Comparison of ENCODE assay signal across 8 cellular contexts in the genomic region with DNA sequence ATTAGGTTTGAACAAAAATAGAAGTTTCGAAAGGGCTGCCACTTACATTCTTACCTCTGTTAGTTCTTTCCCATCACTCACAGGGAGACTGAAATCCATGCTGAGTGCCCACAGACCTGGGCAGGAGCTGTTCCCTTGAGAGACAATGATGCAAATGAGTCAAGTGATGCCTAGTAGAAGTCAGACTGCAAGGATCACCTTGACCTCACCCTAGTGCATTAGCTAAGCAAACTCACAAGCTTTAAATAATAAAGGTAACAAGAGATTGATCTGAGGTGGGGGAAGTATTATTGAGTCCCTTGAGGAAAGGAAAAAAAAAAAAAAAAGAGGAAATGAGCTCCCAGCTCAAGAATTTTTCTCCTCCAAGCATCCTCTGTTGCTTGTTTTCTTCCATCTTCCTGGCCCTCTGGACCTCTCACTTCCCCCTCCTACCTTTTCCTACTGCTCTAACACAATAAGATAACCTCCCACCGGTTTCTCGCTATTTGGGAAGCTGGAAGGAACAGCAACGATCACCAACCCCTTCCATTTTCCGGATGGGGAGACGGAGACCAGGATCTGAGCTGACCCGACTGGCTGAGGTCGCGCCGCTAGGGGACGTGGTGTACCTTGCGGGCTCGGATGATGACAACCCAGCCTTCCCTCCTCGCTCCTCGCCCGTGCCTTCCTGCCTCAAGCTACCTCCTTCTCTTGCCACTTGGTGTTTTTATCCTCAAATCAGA. TPM values are rescaled to one million over a fixed set of nuclear protein-coding genes. Genes with fewer than 3 reads are reported as not detected.
A peak's percentile ranks its signal among the peaks of the same experiment; 100 is the strongest.
DNase-seq lines count a peak whose midpoint lies in the region; TF ChIP-seq lines count a peak whose summit lies in the region.

No MANE protein-coding gene starts in this region.

- POLR2A ChIA-PET in AG04450 (lab: Yijun Ruan, JAX), result interaction anchor here (0.6 to 3.7 kb wide), 9 partner anchors 14 to 385 kb away, joined by 3 to 25 read pairs (median 5); no protein-coding TSS in a partner anchor

- H3K9ac ChIP-seq in HUES48 (ENCODE audit: low read depth, low read length) (no peak overlapping the region), MM.1S (ENCODE audit: low read length) (no peak overlapping the region)

- peaks cover 49% of the 10 kb centered on the region for H3K27me3 Mint-ChIP-seq in activated naive CD4-positive, alpha-beta T cell treated with anti-CD3 and anti-CD28 coated beads, Interleukin-2, amount 10 ng/mL, durations not matched to agents 7 days and 5 days

- no peaks in the 10 kb centered on the region for H3K9me3 Mint-ChIP-seq in activated naive CD4-positive, alpha-beta T cell treated with anti-CD3 and anti-CD28 coated beads, Interleukin-2, amount 10 ng/mL, durations not matched to agents 7 days and 5 days

- H3K4me2 ChIP-seq in MM.1S (ENCODE audit: low read depth, low read length), result no peak overlapping the region

- H3K27ac ChIP-seq in AG04450 (ENCODE audit: low read depth, low read length) (peak overlapping the region; percentile 25), HUES48 (ENCODE audit: low read depth, low read length) (no peak overlapping the region), tibial artery (peak overlapping the region; percentile 93 to 94), MM.1S (ENCODE audit: low read length) (no peak overlapping the region)

- H3K4me1 Mint-ChIP-seq in activated naive CD4-positive, alpha-beta T cell treated with anti-CD3 and anti-CD28 coated beads, Interleukin-2, amount 10 ng/mL, durations not matched to agents 7 days and 5 days, result peaks cover 9% of the 10 kb centered on the region

- H3K36me3 ChIP-seq in HUES48 (ENCODE audit: control insufficient read depth, insufficient read depth, low read length), result no peaks in the 10 kb centered on the region
- no peaks in the 10 kb centered on the region for H3K36me3 ChIP-seq in tibial artery
- no peaks in the 10 kb centered on the region for H3K36me3 ChIP-seq in MM.1S (replicated peaks; ENCODE audit: insufficient read depth, low read length)

- no peaks in the 10 kb centered on the region for H3K79me2 ChIP-seq in MM.1S (ENCODE audit: low read length)

- TF ChIP-seq CTCF in AG04450 (IDR thresholded peaks at IDR 0.05; ENCODE audit: low read depth, low read length) (peak; percentile 81), choroid plexus epithelial cell (conservative IDR thresholded peaks at IDR 0.05; ENCODE audit: low read depth, low read length) (peak; percentile 81), tibial artery (IDR thresholded peaks at IDR 0.05) (peak; percentile 39 to 43), MM.1S (IDR thresholded peaks at IDR 0.05; ENCODE audit: low read length) (no peak)

- intact Hi-C loops in tibial artery (cut with DNase I; ENCODE audit: low total_unique reads), result loop anchor here (5.0 to 10.0 kb wide), 2 partner anchors 269 to 384 kb away; no protein-coding TSS in a partner anchor

- no peaks in the 10 kb centered on the region for H4K20me1 ChIP-seq in MM.1S (ENCODE audit: insufficient read depth, low read length)

- no peak overlapping the region for H3K4me3 Mint-ChIP-seq in activated naive CD4-positive, alpha-beta T cell treated with anti-CD3 and anti-CD28 coated beads, Interleukin-2, amount 10 ng/mL, durations not matched to agents 7 days and 5 days

- H3K9me3 ChIP-seq in AG04450 (ENCODE audit: control insufficient read depth, insufficient read depth, low read length) (no peaks in the 10 kb centered on the region; the same call in 1 of the 2 replicates), HUES48 (ENCODE audit: control insufficient read depth, insufficient read depth, low read length) (no peaks in the 10 kb centered on the region), tibial artery (no peaks in the 10 kb centered on the region), MM.1S (replicated peaks; ENCODE audit: insufficient read depth, low read length) (no peaks in the 10 kb centered on the region)

- DNase-seq in AG04450 (ENCODE audit: low read depth, low spot score), result no peak
- peak; percentile 75 for DNase-seq in choroid plexus epithelial cell (ENCODE audit: low read depth)
- DNase-seq in left kidney (ENCODE audit: low read depth, low spot score), result peak; percentile 72
- DNase-seq in tibial artery, result peak; percentile 80 to 84
- no peak for DNase-seq in activated naive CD4-positive, alpha-beta T cell treated with anti-CD3 and anti-CD28 coated beads, Interleukin-2, amount 10 ng/mL, durations not matched to agents 7 days and 5 days
- no peak for DNase-seq in MM.1S
- no peak for DNase-seq in SHP77 treated with DMSO at 0.1 percent for 48 hours (lab: John Stamatoyannopoulos, UW)

- CTCF ChIA-PET in AG04450 (lab: Charles Lee), result interaction anchor here (0.6 to 3.6 kb wide), 17 partner anchors 12 to 393 kb away, joined by 3 to 17 read pairs (median 3); no protein-coding TSS in a partner anchor
- CTCF ChIA-PET in activated naive CD4-positive, alpha-beta T cell treated with anti-CD3 and anti-CD28 coated beads, Interleukin-2, amount 10 ng/mL, durations not matched to agents 7 days and 5 days (lab: Charles Lee), result no interaction called here

- no peak overlapping the region for H3K27ac Mint-ChIP-seq in activated naive CD4-positive, alpha-beta T cell treated with anti-CD3 and anti-CD28 coated beads, Interleukin-2, amount 10 ng/mL, durations not matched to agents 7 days and 5 days

- no peaks in the 10 kb centered on the region for H3K36me3 Mint-ChIP-seq in activated naive CD4-positive, alpha-beta T cell treated with anti-CD3 and anti-CD28 coated beads, Interleukin-2, amount 10 ng/mL, durations not matched to agents 7 days and 5 days

- no peaks in the 10 kb centered on the region for H3K9me2 ChIP-seq in MM.1S (replicated peaks; ENCODE audit: insufficient read depth, low read length)

- peaks cover 26% of the 10 kb centered on the region for H3K4me1 ChIP-seq in HUES48 (ENCODE audit: control insufficient read depth, insufficient read depth, low read length)
- H3K4me1 ChIP-seq in tibial artery, result peaks cover 0 to 59% (median 16%) of the 10 kb centered on the region in 4 donors
- no peaks in the 10 kb centered on the region for H3K4me1 ChIP-seq in MM.1S (ENCODE audit: low read length)

- no peak overlapping the region for H2AFZ ChIP-seq in MM.1S (ENCODE audit: low read length)

- no peaks in the 10 kb centered on the region for H3K27me3 ChIP-seq in AG04450 (ENCODE audit: control insufficient read depth, insufficient read depth, low read length)
- H3K27me3 ChIP-seq in HUES48 (ENCODE audit: control insufficient read depth, insufficient read depth, low read length), result peaks cover 18% of the 10 kb centered on the region
- no peaks in the 10 kb centered on the region for H3K27me3 ChIP-seq in tibial artery
- no peaks in the 10 kb centered on the region for H3K27me3 ChIP-seq in MM.1S (replicated peaks; ENCODE audit: insufficient read depth, low read length)

- H3K4me3 ChIP-seq in AG04450 (ENCODE audit: low read depth, low read length) (peak overlapping the region; percentile 71), HUES48 (ENCODE audit: low read depth, low read length) (peak overlapping the region; percentile 82), choroid plexus epithelial cell (ENCODE audit: low read depth, low read length) (peak overlapping the region; percentile 88), tibial artery (peak overlapping the region; percentile 84 to 94), MM.1S (ENCODE audit: low read length) (no peak overlapping the region)

- H3F3A ChIP-seq in MM.1S (ENCODE audit: insufficient read depth, low read length), result no peaks in the 10 kb centered on the region

RNA-seq across cellular contexts. Expression of gene LPAR1, which starts 2.0 kb away (rescaled TPM):
- polyA plus RNA-seq in AG04450 (2011; rRNA removed), result 559 and 581 TPM in 2 replicates
- polyA minus RNA-seq in AG04450 (2011; rRNA and poly(A)+ RNA removed), result 1,517 and 1,634 TPM in 2 replicates

Comparison
In these comparisons a context has a peak if more than half of its experiments do, and no peak if none do; other contexts are left out.
1. DNase-seq: peak in choroid plexus epithelial cell (single experiment), left kidney (single experiment) and tibial artery (2 of 2); none in AG04450 (single experiment), activated naive CD4-positive, alpha-beta T cell treated with anti-CD3 and anti-CD28 coated beads, Interleukin-2, amount 10 ng/mL, durations not matched to agents 7 days and 5 days (single experiment), MM.1S (single experiment) and SHP77 treated with DMSO at 0.1 percent for 48 hours (single experiment).
2. H3K27ac ChIP-seq: peak in AG04450 (single experiment) and tibial artery (2 of 2); none in HUES48 (single experiment) and MM.1S (single experiment).